In the genomic region with DNA sequence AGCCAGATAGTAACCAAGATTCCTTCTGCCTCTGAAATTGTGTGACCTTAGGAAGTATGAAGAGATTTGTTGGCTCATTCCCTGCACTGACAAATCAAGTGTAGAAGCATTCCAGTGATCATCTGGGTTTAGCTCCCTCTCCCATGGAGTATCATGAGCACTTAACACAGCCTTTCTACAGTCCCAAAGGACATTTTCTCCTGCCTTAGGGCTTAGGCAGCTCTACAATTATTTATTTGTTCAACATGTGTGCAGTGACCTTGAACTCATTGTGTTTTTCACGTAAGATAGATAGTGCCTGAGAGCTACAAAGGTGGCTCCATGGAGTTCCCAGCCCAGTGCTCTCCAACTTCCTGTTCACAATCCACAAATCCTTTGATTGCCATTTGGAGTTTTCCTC, we compare ENCODE assay signal across 17 cellular contexts.
DNase-seq lines count a peak whose midpoint lies in the region; TF ChIP-seq lines count a peak whose summit lies in the region.
"Had no signal": no experiment of that assay in that cellular context is flagged by ENCODE, and none has a peak within 500 bp of the region (broad histone marks: within the 10 kb centered on the region; RNA-seq: fewer than 3 reads in every experiment).

No MANE protein-coding gene starts in this region.

- intact Hi-C loops in mammary epithelial cell (cut with micrococcal nuclease), result no loop called here

- dilution Hi-C loops in mammary epithelial cell (cut with HindIII; ENCODE audit: low sequenced_read_pairs), result no loop called here

- in situ Hi-C loops in mammary epithelial cell (cut with MboI; ENCODE audit: low sequenced_read_pairs in 2 of 2), result no loop called here

- H3K27me3 ChIP-seq in mammary epithelial cell (ENCODE audit: insufficient read depth, low read length), result no peaks in the 10 kb centered on the region
- no peaks in the 10 kb centered on the region for H3K27me3 ChIP-seq in smooth muscle cell (ENCODE audit: low read depth)
- H3K27me3 ChIP-seq in Karpas-422 (ENCODE audit: low read length), result no peaks in the 10 kb centered on the region

- H3K4me2 ChIP-seq in mammary epithelial cell (ENCODE audit: insufficient read depth, low read depth, low read length) (no peak overlapping the region), smooth muscle cell (peak overlapping the region; percentile 48), Karpas-422 (ENCODE audit: low read depth, low read length, poor library complexity, severe bottlenecking) (no peak overlapping the region)

- no peak overlapping the region for H3K4me3 ChIP-seq in mammary epithelial cell (replicated peaks in 1 of 3; ENCODE audit: insufficient read depth in 1 of 3, low read depth in 2 of 3, low read length in 3 of 3)
- no peak overlapping the region for H3K4me3 ChIP-seq in smooth muscle cell
- no peak overlapping the region for H3K4me3 ChIP-seq in Karpas-422 (ENCODE audit: low read length)

- H3F3A ChIP-seq in smooth muscle cell (ENCODE audit: low read depth), result peaks cover 7% of the 10 kb centered on the region

- BruUV-seq in mammary epithelial cell (replicated peaks; lab: Mats Ljungman, UMichigan), result no TSS peak

- H3K9ac ChIP-seq in mammary epithelial cell (ENCODE audit: insufficient read depth, low read length) (no peak overlapping the region), smooth muscle cell (ENCODE audit: low read depth) (no peak overlapping the region), Karpas-422 (ENCODE audit: low read length) (no peak overlapping the region)

- TF ChIP-seq CTCF in mammary epithelial cell (conservative IDR thresholded peaks at IDR 0.05 in 1 of 2, IDR thresholded peaks at IDR 0.05 in 1 of 2; ENCODE audit: extremely low read depth in 1 of 2, insufficient read depth in 1 of 2, low read depth in 1 of 2, low read length in 2 of 2) (no peak), smooth muscle cell (IDR thresholded peaks at IDR 0.05; ENCODE audit: borderline replicate concordance, insufficient read depth, poor library complexity, severe bottlenecking) (no peak)

- CTCF ChIA-PET in mammary epithelial cell (lab: Charles Lee; ENCODE audit: low non-redundant PET), result interaction anchor here (0.6 kb wide), 1 partner anchor 575 kb away, joined by 4 read pairs; no protein-coding TSS in a partner anchor

- H3K4me1 ChIP-seq in mammary epithelial cell (ENCODE audit: insufficient read depth, low read length) (peaks cover 20% of the 10 kb centered on the region), smooth muscle cell (ENCODE audit: low read depth) (no peaks in the 10 kb centered on the region), Karpas-422 (ENCODE audit: low read length) (no peaks in the 10 kb centered on the region)

- H3K9me3 ChIP-seq in mammary epithelial cell (replicated peaks; ENCODE audit: insufficient read depth, low read length) (no peaks in the 10 kb centered on the region), smooth muscle cell (replicated peaks; ENCODE audit: low read depth) (no peaks in the 10 kb centered on the region), Karpas-422 (ENCODE audit: low read length) (peaks cover 50% of the 10 kb centered on the region)

- H2AFZ ChIP-seq in mammary epithelial cell (ENCODE audit: low read depth, low read length) (no peak overlapping the region), smooth muscle cell (ENCODE audit: low read depth) (no peak overlapping the region), Karpas-422 (ENCODE audit: low read length) (no peak overlapping the region)

- H4K20me1 ChIP-seq in mammary epithelial cell (ENCODE audit: insufficient read depth, low read length), result no peaks in the 10 kb centered on the region
- H4K20me1 ChIP-seq in smooth muscle cell (ENCODE audit: low read depth), result no peaks in the 10 kb centered on the region
- no peaks in the 10 kb centered on the region for H4K20me1 ChIP-seq in Karpas-422 (ENCODE audit: insufficient read depth, low read depth, low read length)

- H3K36me3 ChIP-seq in mammary epithelial cell (ENCODE audit: insufficient read depth, low read length) (no peaks in the 10 kb centered on the region), smooth muscle cell (ENCODE audit: low read depth) (no peaks in the 10 kb centered on the region), Karpas-422 (ENCODE audit: insufficient read depth, low read length) (no peaks in the 10 kb centered on the region)

- DNase-seq in NCI-H345 (lab: John Stamatoyannopoulos, UW) (peak; percentile 22), NCI-H345 treated with DMSO at 0.1 percent for 48 hours (lab: John Stamatoyannopoulos, UW; ENCODE audit: unreplicated experiment) (no peak), M059J (ENCODE audit: low read depth) (peak; percentile 70), mammary epithelial cell (no peak), smooth muscle cell (lab: John Stamatoyannopoulos, UW; ENCODE audit: unreplicated experiment) (no peak), iPS-NIHi7 (ENCODE audit: extremely low spot score) (no peak), Ammon's horn (ENCODE audit: low spot score) (no peak), Karpas-422 (no peak)
- DNase-seq: 8988T, COR-L47, GOT3, KBM-7, NCI-H1048, NCI-H2081 treated with DMSO at 0.1 percent for 48 hours, NCI-H2227 treated with DMSO at 0.1 percent for 48 hours, OCI-M1, SIG-M5 had no signal

- peak overlapping the region; percentile 55 for H3K27ac ChIP-seq in mammary epithelial cell (ENCODE audit: insufficient read depth, low read depth, low read length)
- peak overlapping the region; percentile 66 for H3K27ac ChIP-seq in smooth muscle cell (ENCODE audit: low read depth)
- no peak overlapping the region for H3K27ac ChIP-seq in Karpas-422 (ENCODE audit: low read length)

- H3K9me2 ChIP-seq in Karpas-422 (replicated peaks; ENCODE audit: insufficient read depth, low read length), result peaks cover 6% of the 10 kb centered on the region; the same call in 1 of the 2 replicates

- H3K79me2 ChIP-seq in mammary epithelial cell (ENCODE audit: insufficient read depth, low read length), result no peaks in the 10 kb centered on the region
- no peaks in the 10 kb centered on the region for H3K79me2 ChIP-seq in smooth muscle cell (ENCODE audit: low read depth)
- H3K79me2 ChIP-seq in Karpas-422 (ENCODE audit: low read length), result no peaks in the 10 kb centered on the region

- 86% methylated on average over 1 of the region's 1 CpG for whole genome bisulfite sequencing in mammary epithelial cell (ENCODE audit: low coverage, missing lambda C conversion rate)
- 81% methylated on average over 1 of the region's 1 CpG for WGBS in smooth muscle cell (ENCODE audit: low lambda C conversion rate)

Comparison
In these comparisons a context has a peak if more than half of its experiments do, and no peak if none do; other contexts are left out.
1. DNase-seq: peak in NCI-H345 (single experiment) and M059J (single experiment); none in NCI-H345 treated with DMSO at 0.1 percent for 48 hours (single experiment), mammary epithelial cell (single experiment), smooth muscle cell (single experiment), iPS-NIHi7 (single experiment), Ammon's horn (single experiment) and Karpas-422 (single experiment).